ENCODE assay signal across 9 cellular contexts in the genomic region with DNA sequence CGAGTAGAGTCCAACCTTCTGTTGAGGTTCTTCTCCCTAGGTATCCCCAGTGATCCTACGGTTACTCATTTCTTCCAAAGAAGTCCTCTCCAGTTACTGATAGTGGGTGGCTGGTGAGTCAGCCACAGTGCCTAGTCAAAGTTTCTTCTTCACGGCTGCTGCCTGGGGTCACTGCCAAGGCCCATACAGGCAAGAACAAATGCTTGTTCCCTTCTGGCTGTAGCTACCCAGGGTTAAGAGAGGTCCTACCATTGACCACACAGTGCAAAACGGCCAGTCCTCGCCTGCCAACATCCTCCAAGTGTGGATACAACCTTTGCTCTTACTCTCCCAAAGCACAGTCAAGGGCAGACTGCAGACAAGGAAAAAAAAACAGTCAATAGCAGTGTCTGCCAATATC. TPM values are rescaled to one million over a fixed set of nuclear protein-coding genes. Genes with fewer than 3 reads are reported as not detected.
DNase-seq lines count a peak whose midpoint lies in the region; ATAC-seq and TF ChIP-seq lines count a peak whose summit lies in the region.
"Had no signal": no experiment of that assay in that cellular context is flagged by ENCODE, and none has a peak within 500 bp of the region (broad histone marks: within the 10 kb centered on the region; RNA-seq: fewer than 3 reads in every experiment).

No MANE protein-coding gene starts in this region.

- H3K4me3 ChIP-seq in gastroesophageal sphincter (no peak overlapping the region), spleen (no peak overlapping the region)

- DNase-seq in HUDEP-2 (lab: John Stamatoyannopoulos, UW; ENCODE audit: unreplicated experiment in 76 of 76) (peak in 66 of 76 experiments; percentile 6 to 79 (median 45)), left ventricle myocardium superior (peak; percentile 65), spleen (no peak), DMS53 treated with DMSO at 0.1 percent for 48 hours (lab: John Stamatoyannopoulos, UW; ENCODE audit: unreplicated experiment) (no peak)
- DNase-seq in stimulated activated CD4-positive, alpha-beta T cell treated with anti-CD3 and anti-CD28 coated beads, TNF-alpha, amount 100 ng/mL, for 24 hours (ENCODE audit: low read depth in 3 of 3) = peak; percentile 13 to 45 (median 29)

- no peaks in the 10 kb centered on the region for H3K9me3 Mint-ChIP-seq in activated naive CD4-positive, alpha-beta T cell treated with anti-CD3 and anti-CD28 coated beads, Interleukin-2, amount 50 U/mL, for 24 hours

- ATAC-seq in left ventricle myocardium superior (peak; percentile 22), gastroesophageal sphincter (no peak), GM19324 (IDR thresholded peaks at IDR 0.05; ENCODE audit: low FRiP score, unreplicated experiment) (no peak)
- ATAC-seq: Panc1 had no signal

- no peaks in the 10 kb centered on the region for H3K9me3 ChIP-seq in gastroesophageal sphincter
- H3K9me3 ChIP-seq in spleen = no peaks in the 10 kb centered on the region

- no peaks in the 10 kb centered on the region for H3K36me3 ChIP-seq in gastroesophageal sphincter
- no peaks in the 10 kb centered on the region for H3K36me3 ChIP-seq in spleen

- WGBS in gastroesophageal sphincter (ENCODE audit: low coverage in 1 of 2), 2 donors = 30 to 52% methylated on average over 4 of the region's 5 CpGs
- 70 to 82% (median 79%) methylated on average over 5 of the region's 5 CpGs for WGBS in spleen, 5 donors

- H3K4me1 ChIP-seq in gastroesophageal sphincter = peaks cover 0 to 18% (median 5%) of the 10 kb centered on the region in 3 donors
- H3K4me1 ChIP-seq in spleen = peaks cover 3 to 37% (median 20%) of the 10 kb centered on the region in 6 donors

- H3K36me3 Mint-ChIP-seq in activated naive CD4-positive, alpha-beta T cell treated with anti-CD3 and anti-CD28 coated beads, Interleukin-2, amount 50 U/mL, for 24 hours = no peaks in the 10 kb centered on the region

- TF ChIP-seq CTCF in gastroesophageal sphincter (IDR thresholded peaks at IDR 0.05) = no peak
- TF ChIP-seq CTCF in spleen (IDR thresholded peaks at IDR 0.05 in 8 of 11, conservative IDR thresholded peaks at IDR 0.05 in 3 of 11) = no peak

- no peak overlapping the region for H3K4me3 Mint-ChIP-seq in activated naive CD4-positive, alpha-beta T cell treated with anti-CD3 and anti-CD28 coated beads, Interleukin-2, amount 50 U/mL, for 24 hours

- H3K27me3 ChIP-seq in gastroesophageal sphincter (no peaks in the 10 kb centered on the region), spleen (replicated peaks in 1 of 7) (no peaks in the 10 kb centered on the region)

- H3K4me1 Mint-ChIP-seq in activated naive CD4-positive, alpha-beta T cell treated with anti-CD3 and anti-CD28 coated beads, Interleukin-2, amount 50 U/mL, for 24 hours = peaks cover 42% of the 10 kb centered on the region

- peak overlapping the region; percentile 21 for H3K27ac Mint-ChIP-seq in activated naive CD4-positive, alpha-beta T cell treated with anti-CD3 and anti-CD28 coated beads, Interleukin-2, amount 50 U/mL, for 24 hours

- no peak for TF ChIP-seq EP300 in gastroesophageal sphincter (IDR thresholded peaks at IDR 0.05)

- H3K27ac ChIP-seq in gastroesophageal sphincter (no peak overlapping the region), spleen (no peak overlapping the region)

- no peaks in the 10 kb centered on the region for H3K27me3 Mint-ChIP-seq in activated naive CD4-positive, alpha-beta T cell treated with anti-CD3 and anti-CD28 coated beads, Interleukin-2, amount 50 U/mL, for 24 hours

- intact Hi-C loops in left ventricle myocardium superior (cut with micrococcal nuclease) = no loop called here
- intact Hi-C loops in spleen (cut with DNase I; ENCODE audit: low total_unique reads) = no loop called here

- TF ChIP-seq POLR2A in gastroesophageal sphincter (IDR thresholded peaks at IDR 0.05) (no peak), spleen (IDR thresholded peaks at IDR 0.05) (no peak)

RNA-seq across cellular contexts. Expression of a gene that starts 2.9 kb away (rescaled TPM):
- 41.1 TPM for total RNA-seq in left ventricle myocardium superior
- 10 to 100 TPM; 15.6 to 50.1 (median 30.7) TPM for total RNA-seq in gastroesophageal sphincter
- total RNA-seq in spleen = 10 to 100 TPM; 32.4 to 50.9 (median 41.5) TPM
- polyA plus RNA-seq in spleen = 1 to 10 TPM; 2.4 to 5.6 (median 5.2) TPM

Comparison
In these comparisons a context has a peak if more than half of its experiments do, and no peak if none do; other contexts are left out.
1. DNase-seq: peak in HUDEP-2 (66 of 76), left ventricle myocardium superior (single experiment) and stimulated activated CD4-positive, alpha-beta T cell treated with anti-CD3 and anti-CD28 coated beads, TNF-alpha, amount 100 ng/mL, for 24 hours (3 of 3); none in spleen (single experiment) and DMS53 treated with DMSO at 0.1 percent for 48 hours (single experiment).